ENCODE assay signal across 18 cellular contexts in the genomic region with DNA sequence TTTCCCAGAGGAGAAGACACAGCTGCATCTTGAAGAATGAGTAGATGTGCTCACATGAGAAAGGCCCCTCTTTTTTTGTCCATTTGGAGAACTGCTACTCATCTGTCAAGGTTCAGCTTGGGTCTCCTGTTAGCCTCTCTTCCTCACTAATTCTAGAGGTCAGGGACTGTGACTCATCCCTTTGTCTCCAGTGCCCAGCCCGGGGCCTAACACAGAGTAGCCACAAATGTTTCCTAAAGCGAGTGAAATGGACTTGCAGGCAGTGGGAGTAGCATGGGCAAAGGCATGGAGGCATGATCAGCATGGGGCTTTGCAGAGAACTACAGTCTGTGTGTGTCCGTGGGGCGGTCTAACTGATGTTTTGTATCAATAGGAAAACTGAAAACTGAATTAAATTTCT. TPM values are rescaled to one million over a fixed set of nuclear protein-coding genes. Genes with fewer than 3 reads are reported as not detected.
DNase-seq lines count a peak whose midpoint lies in the region; ATAC-seq, FAIRE-seq and TF ChIP-seq lines count a peak whose summit lies in the region.
"Had no signal": no experiment of that assay in that cellular context is flagged by ENCODE, and none has a peak within 500 bp of the region (broad histone marks: within the 10 kb centered on the region; RNA-seq: fewer than 3 reads in every experiment).

No MANE protein-coding gene starts in this region.

- H3K27ac ChIP-seq in stomach = no peak overlapping the region
- H3K27ac ChIP-seq: body of pancreas, Peyer's patch had no signal

- H3K27me3 ChIP-seq in skeletal muscle satellite cell (ENCODE audit: control insufficient read depth, insufficient read depth, low read length) (no peaks in the 10 kb centered on the region), stomach (peaks cover 0 to 23% (median 0%) of the 10 kb centered on the region in 3 donors)
- H3K27me3 ChIP-seq: body of pancreas, Peyer's patch had no signal

- TF ChIP-seq EP300 in stomach (IDR thresholded peaks at IDR 0.05) = no peak

- TF ChIP-seq POLR2A in H54 (IDR thresholded peaks at IDR 0.05; ENCODE audit: low read depth, low read length) = no peak
- no peak for TF ChIP-seq POLR2A in stomach (IDR thresholded peaks at IDR 0.05)

- intact Hi-C loops in stomach (cut with DNase I; ENCODE audit: low total_unique reads) = no loop called here

- no peak for TF ChIP-seq CTCF in GM13976 (IDR thresholded peaks at IDR 0.05; ENCODE audit: borderline replicate concordance, control extremely low read depth, extremely low read depth, insufficient read depth, missing control alignments)
- TF ChIP-seq CTCF in stomach (IDR thresholded peaks at IDR 0.05) = no peak

- H3K4me1 ChIP-seq in skeletal muscle satellite cell (ENCODE audit: control insufficient read depth, insufficient read depth, low read length) (peaks cover 56% of the 10 kb centered on the region), stomach (no peaks in the 10 kb centered on the region)
- H3K4me1 ChIP-seq: body of pancreas, Peyer's patch had no signal

- H3K36me3 ChIP-seq in skeletal muscle satellite cell (ENCODE audit: insufficient read depth, low read length) (no peaks in the 10 kb centered on the region), stomach (no peaks in the 10 kb centered on the region)
- H3K36me3 ChIP-seq: Peyer's patch had no signal

- in situ Hi-C loops in GM13976 (cut with MboI; ENCODE audit: low sequenced_read_pairs, unreplicated experiment) = loop anchor here (10.0 kb wide), 1 partner anchor 375 kb away; no protein-coding TSS in a partner anchor

- ATAC-seq in GM19035 (IDR thresholded peaks at IDR 0.05; ENCODE audit: unreplicated experiment) = no peak
- ATAC-seq: body of pancreas; right cardiac atrium; stimulated activated naive CD8-positive, alpha-beta T cell treated with anti-CD3 and anti-CD28 coated beads, Interleukin-15, amount 100 ng/mL, for 72 hours had no signal

- no peaks in the 10 kb centered on the region for H3K9me3 ChIP-seq in skeletal muscle satellite cell (replicated peaks; ENCODE audit: low read length)
- H3K9me3 ChIP-seq in stomach = no peaks in the 10 kb centered on the region
- H3K9me3 ChIP-seq: body of pancreas, Peyer's patch had no signal

- no peak overlapping the region for H3K4me3 ChIP-seq in skeletal muscle satellite cell (ENCODE audit: low read length)
- no peak overlapping the region for H3K4me3 ChIP-seq in stomach
- H3K4me3 ChIP-seq: body of pancreas, Peyer's patch had no signal

- DNase-seq in H54 (ENCODE audit: insufficient read length, low spot score) = peak; percentile 47
- peak; percentile 97 for DNase-seq in RPMI7951 (ENCODE audit: low read depth)
- DNase-seq in fibroblast of peridontal ligament (ENCODE audit: extremely low read depth) = peak; percentile 36
- DNase-seq in GM13976 (ENCODE audit: low spot score) = no peak
- no peak for DNase-seq in activated CD4-positive, alpha-beta T cell treated with anti-CD3 and anti-CD28 coated beads, Interleukin-2, amount 50 U/mL, for 1 hour
- no peak for DNase-seq in stomach
- DNase-seq: activated CD4-positive, alpha-beta T cell treated with anti-CD3 and anti-CD28 coated beads, Interleukin-2, amount 50 U/mL, for 48 hours; body of pancreas; CD8-positive, alpha-beta memory T cell; effector memory CD4-positive, alpha-beta T cell; glutamatergic neuron; NCI-H1417 treated with DMSO at 0.1 percent for 48 hours; NCI-H510A treated with DMSO at 0.1 percent for 48 hours; Peyer's patch; right cardiac atrium; stimulated activated naive CD8-positive, alpha-beta T cell treated with anti-CD3 and anti-CD28 coated beads, Interleukin-15, amount 100 ng/mL, for 72 hours had no signal

- FAIRE-seq in H54 (lab: Jason Lieb, UNC) = no peak

- H3K9ac ChIP-seq in skeletal muscle satellite cell (ENCODE audit: low read depth, low read length) = peak overlapping the region; percentile 50

- WGBS in stomach, 5 donors = 75 to 79% (median 76%) methylated on average over 4 of the region's 4 CpGs

- peak overlapping the region; percentile 55 for H3K4me2 ChIP-seq in skeletal muscle satellite cell (ENCODE audit: low read length)

RNA-seq across cellular contexts. Expression of a gene that starts 33.9 kb away (rescaled TPM):
- 188 and 190 TPM in 2 replicates for total RNA-seq in RPMI7951 (2014; rRNA removed; shearing (Covaris generic))
- 81.9 and 83.7 TPM in 2 replicates for total RNA-seq in skeletal muscle satellite cell (2012; rRNA removed)
- 10 to 100 TPM in 4 of 5 donors, 1 to 10 TPM in 1; 9.6 to 75.8 (median 41.5) TPM for total RNA-seq in stomach
- 10 to 100 TPM; 39.3 to 55.8 (median 45.9) TPM for polyA plus RNA-seq in stomach

Comparison
In these comparisons a context has a peak if more than half of its experiments do, and no peak if none do; other contexts are left out.
1. DNase-seq: peak in H54 (single experiment), RPMI7951 (single experiment) and fibroblast of peridontal ligament (single experiment); none in GM13976 (single experiment), activated CD4-positive, alpha-beta T cell treated with anti-CD3 and anti-CD28 coated beads, Interleukin-2, amount 50 U/mL, for 1 hour (single experiment) and stomach (single experiment).